8 cellular contexts compared by ENCODE assay signal in the genomic region with DNA sequence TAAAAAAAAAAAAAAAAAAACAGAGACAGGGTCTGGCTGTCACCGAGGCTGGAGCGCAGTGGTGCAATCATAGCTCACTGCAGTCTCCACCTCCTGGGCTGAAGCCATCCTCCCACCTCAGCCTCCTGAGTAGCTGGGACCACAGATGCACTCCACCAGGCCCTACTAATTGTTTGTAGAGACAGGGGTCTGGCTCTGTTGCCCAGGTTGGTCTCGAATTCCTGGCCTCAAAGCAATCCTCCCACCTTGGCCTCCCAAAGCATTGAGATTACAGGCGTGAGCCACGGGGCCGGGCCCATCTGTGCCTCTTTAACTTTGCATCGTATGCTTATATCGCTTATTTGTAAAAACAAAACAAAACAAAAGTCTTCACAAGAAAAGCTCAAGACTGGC. TPM values are rescaled to one million over a fixed set of nuclear protein-coding genes. Genes with fewer than 3 reads are reported as not detected.
DNase-seq lines count a peak whose midpoint lies in the region; ATAC-seq and TF ChIP-seq lines count a peak whose summit lies in the region.

No MANE protein-coding gene starts in this region.

- TF ChIP-seq POLR2A in GM18505 (IDR thresholded peaks at IDR 0.05; ENCODE audit: borderline replicate concordance, extremely low read depth, insufficient read depth, insufficient read length) = no peak

- peak overlapping the region; percentile 90 for H3K27ac ChIP-seq in HUES48 (ENCODE audit: low read depth, low read length)

- peak; percentile 6 for ATAC-seq in activated CD8-positive, alpha-beta T cell treated with anti-CD3 and anti-CD28 coated beads for 36 hours
- no peak for ATAC-seq in esophagus mucosa
- no peak for ATAC-seq in GM18505 (IDR thresholded peaks at IDR 0.05; ENCODE audit: unreplicated experiment)
- no peak for ATAC-seq in GM19455 (IDR thresholded peaks at IDR 0.05; ENCODE audit: unreplicated experiment)

- H3K36me3 Mint-ChIP-seq in activated CD8-positive, alpha-beta T cell treated with anti-CD3 and anti-CD28 coated beads for 36 hours (ENCODE audit: low read depth) = no peaks in the 10 kb centered on the region

- H3K9ac ChIP-seq in HUES48 (ENCODE audit: low read depth, low read length) = peak overlapping the region; percentile 42

- H3K9me3 Mint-ChIP-seq in activated CD8-positive, alpha-beta T cell treated with anti-CD3 and anti-CD28 coated beads for 36 hours = no peaks in the 10 kb centered on the region

- H3K4me1 Mint-ChIP-seq in activated CD8-positive, alpha-beta T cell treated with anti-CD3 and anti-CD28 coated beads for 36 hours (ENCODE audit: low read depth) = peaks cover 53% of the 10 kb centered on the region

- H3K36me3 ChIP-seq in HUES48 (ENCODE audit: control insufficient read depth, insufficient read depth, low read length) = no peaks in the 10 kb centered on the region

- peaks cover 32% of the 10 kb centered on the region for H3K27me3 ChIP-seq in HUES48 (ENCODE audit: control insufficient read depth, insufficient read depth, low read length)

- H3K4me1 ChIP-seq in HUES48 (ENCODE audit: control insufficient read depth, insufficient read depth, low read length) = peaks cover 31% of the 10 kb centered on the region

- intact Hi-C loops in activated CD8-positive, alpha-beta T cell treated with anti-CD3 and anti-CD28 coated beads for 36 hours (cut with micrococcal nuclease) = no loop called here

- no peak for TF ChIP-seq CTCF in activated CD8-positive, alpha-beta T cell treated with anti-CD3 and anti-CD28 coated beads for 36 hours (IDR thresholded peaks at IDR 0.05)
- no peak for TF ChIP-seq CTCF in fibroblast of the aortic adventitia (IDR thresholded peaks at IDR 0.05; ENCODE audit: insufficient read depth, low read length)

- H3K27ac Mint-ChIP-seq in activated CD8-positive, alpha-beta T cell treated with anti-CD3 and anti-CD28 coated beads for 36 hours = peak overlapping the region; percentile 91

- peak overlapping the region; percentile 80 for H3K4me3 Mint-ChIP-seq in activated CD8-positive, alpha-beta T cell treated with anti-CD3 and anti-CD28 coated beads for 36 hours

- CTCF ChIA-PET in activated CD8-positive, alpha-beta T cell treated with anti-CD3 and anti-CD28 coated beads for 36 hours (lab: Charles Lee) = interaction anchor here (0.8 to 1.2 kb wide), 3 partner anchors 8 to 41 kb away, joined by 3 to 6 read pairs (median 4); no protein-coding TSS in a partner anchor

- H3K4me3 ChIP-seq in HUES48 (ENCODE audit: low read depth, low read length) (peak overlapping the region; percentile 68), fibroblast of the aortic adventitia (ENCODE audit: low read depth, low read length) (peak overlapping the region; percentile 83), skeletal muscle cell (ENCODE audit: low read depth, low read length) (peak overlapping the region; percentile 33)

- no peaks in the 10 kb centered on the region for H3K27me3 Mint-ChIP-seq in activated CD8-positive, alpha-beta T cell treated with anti-CD3 and anti-CD28 coated beads for 36 hours

- DNase-seq in activated CD8-positive, alpha-beta T cell treated with anti-CD3 and anti-CD28 coated beads for 36 hours = peak; percentile 65
- DNase-seq in fibroblast of the aortic adventitia (ENCODE audit: low read depth) (peak; percentile 43), skeletal muscle cell (ENCODE audit: low read depth) (no peak), NCI-H1930 (lab: John Stamatoyannopoulos, UW) (no peak)

- POLR2A ChIA-PET in activated CD8-positive, alpha-beta T cell treated with anti-CD3 and anti-CD28 coated beads for 36 hours (lab: Charles Lee) = interaction anchor here (0.6 to 2.1 kb wide), 8 partner anchors 9 to 241 kb away, joined by 3 to 7 read pairs (median 4); no protein-coding TSS in a partner anchor

- no peaks in the 10 kb centered on the region for H3K9me3 ChIP-seq in HUES48 (ENCODE audit: control insufficient read depth, insufficient read depth, low read length)

RNA-seq across cellular contexts. Expression of a gene that starts 3.1 kb away (rescaled TPM):
- 10 to 100 TPM; 17.5 TPM for total RNA-seq in activated CD8-positive, alpha-beta T cell treated with anti-CD3 and anti-CD28 coated beads for 36 hours
- total RNA-seq in fibroblast of the aortic adventitia (ENCODE audit: low replicate concordance) (16.6 and 45.6 TPM in 2 replicates), esophagus mucosa (23.9 TPM)

Comparison
In these comparisons a context has a peak if more than half of its experiments do, and no peak if none do; other contexts are left out.
1. H3K4me3 ChIP-seq: peak in every context shown above with its lines; median percentile 83 in fibroblast of the aortic adventitia; 68 in HUES48; 33 in skeletal muscle cell.
2. DNase-seq: peak in activated CD8-positive, alpha-beta T cell treated with anti-CD3 and anti-CD28 coated beads for 36 hours (single experiment) and fibroblast of the aortic adventitia (single experiment); none in skeletal muscle cell (single experiment) and NCI-H1930 (0 of 2).